In genomic region chr2:231727621-231728020, GRCh38 we compare ENCODE assay signal across 1 cellular context.
TF ChIP-seq lines count a peak whose summit lies in the region.

No MANE protein-coding gene starts in this region.

TF ChIP-seq in GM23338, 12 proteins besides CTCF, POLR2A, EP300 and RAD21 (continued from another document):
- TF ChIP-seq ZNF462 (CRISPR knock-in tag; IDR thresholded peaks at IDR 0.05): no peak
TF ChIP-seq in GM23338: peak in this region for 0.
